In the genomic region with DNA sequence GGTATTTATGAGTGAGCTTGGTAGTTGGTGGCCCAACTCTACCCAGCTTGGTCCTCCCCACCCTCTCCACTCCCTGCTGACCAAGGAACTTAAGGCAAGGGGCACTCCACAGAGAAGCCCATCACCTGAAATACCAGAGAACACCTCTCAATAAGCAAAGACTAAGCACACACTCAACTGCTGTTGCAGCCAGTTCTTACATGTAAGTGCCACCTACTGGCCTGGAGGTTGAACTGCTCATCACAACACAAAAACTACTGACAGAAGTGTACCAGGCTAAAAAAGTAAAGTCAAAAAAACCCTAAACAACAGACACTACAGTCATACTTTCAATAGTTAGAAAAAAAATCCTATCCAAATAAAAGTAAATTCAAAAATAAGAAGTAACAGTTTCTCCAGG, we compare ENCODE assay signal across 8 cellular contexts.
DNase-seq lines count a peak whose midpoint lies in the region; ATAC-seq, FAIRE-seq and TF ChIP-seq lines count a peak whose summit lies in the region.
"Had no signal": no experiment of that assay in that cellular context is flagged by ENCODE, and none has a peak within 500 bp of the region (broad histone marks: within the 10 kb centered on the region; RNA-seq: fewer than 3 reads in every experiment).

No MANE protein-coding gene starts in this region.

- no peaks in the 10 kb centered on the region for H3K79me2 ChIP-seq in astrocyte (ENCODE audit: insufficient read depth, low read length)

- FAIRE-seq in astrocyte (lab: Jason Lieb, UNC) = no peak

- peaks cover 4% of the 10 kb centered on the region for H3K4me1 Mint-ChIP-seq in astrocyte (ENCODE audit: low read depth, unreplicated experiment)
- H3K4me1 Mint-ChIP-seq in osteocyte (ENCODE audit: unreplicated experiment) = peaks cover 2% of the 10 kb centered on the region

- H3K9me3 ChIP-seq in astrocyte (ENCODE audit: insufficient read depth, low read depth, low read length) = no peaks in the 10 kb centered on the region

- H3K4me2 ChIP-seq in astrocyte (ENCODE audit: low read length) = no peak overlapping the region

- H3K4me3 Mint-ChIP-seq in astrocyte (ENCODE audit: unreplicated experiment) (no peak overlapping the region), osteocyte (ENCODE audit: unreplicated experiment) (no peak overlapping the region)
- H3K4me3 Mint-ChIP-seq: brain had no signal

- ATAC-seq in GM18868 (IDR thresholded peaks at IDR 0.05; ENCODE audit: unreplicated experiment) (peak; percentile 87), HG03457 (IDR thresholded peaks at IDR 0.05; ENCODE audit: unreplicated experiment) (peak; percentile 60)

- H2AFZ ChIP-seq in astrocyte (ENCODE audit: low read depth, low read length) = no peak overlapping the region

- H3K9ac ChIP-seq in astrocyte (ENCODE audit: low read length) = no peak overlapping the region

- H3K9me3 Mint-ChIP-seq in astrocyte (ENCODE audit: unreplicated experiment) (peaks cover 13% of the 10 kb centered on the region), osteocyte (ENCODE audit: unreplicated experiment) (peaks cover 19% of the 10 kb centered on the region)

- no peaks in the 10 kb centered on the region for H3K27me3 Mint-ChIP-seq in astrocyte (ENCODE audit: low read depth, unreplicated experiment)
- H3K27me3 Mint-ChIP-seq in osteocyte (ENCODE audit: unreplicated experiment) = no peaks in the 10 kb centered on the region
- H3K27me3 Mint-ChIP-seq: brain had no signal

- DNase-seq in astrocyte (ENCODE audit: low read depth) = no peak
- no peak for DNase-seq in osteocyte (ENCODE audit: extremely low spot score, unreplicated experiment)
- DNase-seq in GM19238 (ENCODE audit: insufficient read length, low spot score) = no peak
- DNase-seq in COLO829 (ENCODE audit: low spot score) = no peak
- DNase-seq in OCI-M2 (lab: John Stamatoyannopoulos, UW; ENCODE audit: unreplicated experiment) = no peak

- no peak overlapping the region for H3K27ac ChIP-seq in astrocyte (ENCODE audit: low read depth, low read length)

- H3K36me3 ChIP-seq in astrocyte (ENCODE audit: insufficient read depth, low read length) = no peaks in the 10 kb centered on the region

- H4K20me1 ChIP-seq in astrocyte (ENCODE audit: insufficient read depth, low read length) = no peaks in the 10 kb centered on the region

- no peaks in the 10 kb centered on the region for H3K27me3 ChIP-seq in astrocyte (ENCODE audit: insufficient read depth, low read length)

- H3K36me3 Mint-ChIP-seq in astrocyte (ENCODE audit: low read depth, unreplicated experiment) = no peaks in the 10 kb centered on the region
- no peaks in the 10 kb centered on the region for H3K36me3 Mint-ChIP-seq in osteocyte (ENCODE audit: unreplicated experiment)
- H3K36me3 Mint-ChIP-seq: brain had no signal

- H3K4me1 ChIP-seq in astrocyte (ENCODE audit: insufficient read depth, low read length) = no peaks in the 10 kb centered on the region

- TF ChIP-seq CTCF in astrocyte (IDR thresholded peaks at IDR 0.05; ENCODE audit: insufficient read depth, low read depth, low read length) (peak; percentile 18), osteocyte (IDR thresholded peaks at IDR 0.05) (peak; percentile 35)

- H3K27ac Mint-ChIP-seq in astrocyte (ENCODE audit: unreplicated experiment) = no peak overlapping the region
- no peak overlapping the region for H3K27ac Mint-ChIP-seq in osteocyte (ENCODE audit: unreplicated experiment)
- H3K27ac Mint-ChIP-seq: brain had no signal

- no peak overlapping the region for H3K4me3 ChIP-seq in astrocyte (ENCODE audit: insufficient read depth, low read depth, low read length)
